8 cellular contexts compared by ENCODE assay signal in the genomic region with DNA sequence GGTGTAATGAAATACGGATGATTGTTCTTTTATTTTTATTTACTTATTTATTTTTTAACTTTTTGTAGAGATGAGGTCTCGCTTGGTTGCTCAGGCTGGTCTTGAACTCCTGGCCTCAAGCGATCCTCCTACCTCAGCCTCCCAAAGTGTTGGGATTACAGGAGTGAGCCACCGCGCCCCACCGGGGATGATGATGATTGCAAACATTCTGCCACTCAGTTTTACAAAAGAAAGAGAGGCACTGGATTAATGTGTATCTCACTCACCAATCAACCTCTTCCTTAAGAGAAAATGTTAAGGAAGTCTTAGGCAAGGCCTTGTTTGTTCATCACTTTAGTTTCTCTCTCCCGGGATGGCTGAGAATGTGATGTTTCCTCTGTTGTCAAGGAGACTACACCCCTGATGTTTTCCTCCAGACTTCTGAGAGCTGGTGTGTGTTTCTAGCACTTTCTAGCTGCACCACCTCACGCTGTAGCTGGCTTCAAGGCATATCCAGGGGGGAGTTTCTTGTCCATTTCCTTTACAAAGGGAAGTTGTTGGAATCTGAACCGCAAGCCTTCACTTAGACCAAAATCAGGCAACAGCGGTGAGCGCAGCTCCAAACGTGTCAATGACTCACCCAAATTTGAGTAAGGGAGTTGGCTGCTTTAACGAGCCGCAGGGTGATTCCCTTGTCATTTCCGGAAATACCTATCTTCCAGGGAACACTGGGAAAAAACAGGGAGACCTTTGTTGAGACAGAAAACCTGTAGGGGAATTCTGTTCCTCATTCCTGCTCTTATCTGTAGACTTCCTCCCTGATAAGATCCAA. TPM values are rescaled to one million over a fixed set of nuclear protein-coding genes. Genes with fewer than 3 reads are reported as not detected.
DNase-seq lines count a peak whose midpoint lies in the region; ATAC-seq and TF ChIP-seq lines count a peak whose summit lies in the region.

No MANE protein-coding gene starts in this region.

- no peak overlapping the region for H4K91ac ChIP-seq in neuronal stem cell (ENCODE audit: low read depth, low read length, poor library complexity)

- TF ChIP-seq CTCF in OCI-LY7 (conservative IDR thresholded peaks at IDR 0.05; ENCODE audit: low read length): no peak

- no peak overlapping the region for H2BK12ac ChIP-seq in neuronal stem cell (ENCODE audit: low read length)

- H3K9me2 ChIP-seq in OCI-LY7 (ENCODE audit: insufficient read depth, low read length): no peaks in the 10 kb centered on the region

- H2AK5ac ChIP-seq in neuronal stem cell (ENCODE audit: low read depth, low read length): no peak overlapping the region

- intact Hi-C loops in OCI-LY7 (cut with micrococcal nuclease; ENCODE audit: unreplicated experiment): loop anchor here (5.0 kb wide), 1 partner anchor 154 kb away; no protein-coding TSS in a partner anchor
- intact Hi-C loops in activated T-helper 2 cell treated with anti-CD3 and anti-CD28 coated beads, Interferon-gamma antibody, Interleukin-2, Interleukin-4, amounts not matched to agents 10 μg/mL and 5 μg/mL and 100 μg/mL, durations not matched to agents 14 hours and 24 hours and 36 hours (cut with micrococcal nuclease): loop anchor here (2.0 to 5.0 kb wide), 3 partner anchors 129 to 1631 kb away; partner anchors contain the start of genes ODAD3, PRKCSH and TNPO2

- peaks cover 48% of the 10 kb centered on the region for H3K4me1 Mint-ChIP-seq in activated T-helper 2 cell treated with anti-CD3 and anti-CD28 coated beads, Interferon-gamma antibody, Interleukin-2, Interleukin-4, amounts not matched to agents 10 μg/mL and 5 μg/mL and 100 μg/mL, durations not matched to agents 14 hours and 24 hours and 36 hours (ENCODE audit: low read depth)

- no CpG with 5 or more reads among the region's 15 CpGs for WGBS in neuronal stem cell (ENCODE audit: extremely low coverage in 2 of 2, insufficient read length in 2 of 2, insufficient replicate concordance in 1 of 2), 2 donors

- BruUV-seq in OCI-LY7 (replicated peaks; lab: Mats Ljungman, UMichigan): TSS peak; percentile 65

- no peak overlapping the region for H3K4ac ChIP-seq in neuronal stem cell (ENCODE audit: low read length)

- peak overlapping the region; percentile 93 for H3K27ac Mint-ChIP-seq in activated T-helper 2 cell treated with anti-CD3 and anti-CD28 coated beads, Interferon-gamma antibody, Interleukin-2, Interleukin-4, amounts not matched to agents 10 μg/mL and 5 μg/mL and 100 μg/mL, durations not matched to agents 14 hours and 24 hours and 36 hours

- H3K4me3 ChIP-seq in OCI-LY7 (ENCODE audit: low read depth, low read length, poor library complexity, severe bottlenecking) (peak overlapping the region; percentile 82), neuronal stem cell (ENCODE audit: low read length in 2 of 2) (peak overlapping the region; percentile 56 to 99)

- H2BK15ac ChIP-seq in neuronal stem cell (ENCODE audit: low read length): no peak overlapping the region

- H4K20me1 ChIP-seq in OCI-LY7 (ENCODE audit: insufficient read depth, low read length): peaks cover 41% of the 10 kb centered on the region

- H3K9me3 Mint-ChIP-seq in activated T-helper 2 cell treated with anti-CD3 and anti-CD28 coated beads, Interferon-gamma antibody, Interleukin-2, Interleukin-4, amounts not matched to agents 10 μg/mL and 5 μg/mL and 100 μg/mL, durations not matched to agents 14 hours and 24 hours and 36 hours: peaks cover 4% of the 10 kb centered on the region

- no peak for ATAC-seq in GM19023 (IDR thresholded peaks at IDR 0.05; ENCODE audit: unreplicated experiment)

- no peak overlapping the region for H3K9ac ChIP-seq in neuronal stem cell (ENCODE audit: low read depth, low read length, poor library complexity)

- H2BK5ac ChIP-seq in neuronal stem cell (ENCODE audit: low read length): no peak overlapping the region

- H3K27me3 ChIP-seq in neuronal stem cell (ENCODE audit: control insufficient read depth in 3 of 3, insufficient read depth in 3 of 3, low read depth in 1 of 3, low read length in 3 of 3): no peaks in the 10 kb centered on the region

- H3K4me1 ChIP-seq in OCI-LY7 (ENCODE audit: insufficient read depth, low read length, poor library complexity, severe bottlenecking): peaks cover 49% of the 10 kb centered on the region
- peaks cover 8 to 9% of the 10 kb centered on the region in 2 donors for H3K4me1 ChIP-seq in neuronal stem cell (ENCODE audit: control insufficient read depth in 2 of 2, insufficient read depth in 1 of 2, low read depth in 1 of 2, low read length in 2 of 2)

- H3K9me3 ChIP-seq in OCI-LY7 (ENCODE audit: low read length) (no peaks in the 10 kb centered on the region), neuronal stem cell (replicated peaks in 1 of 2; ENCODE audit: control insufficient read depth in 2 of 2, insufficient read depth in 1 of 2, low read depth in 1 of 2, low read length in 2 of 2) (no peaks in the 10 kb centered on the region)

- H3K23ac ChIP-seq in neuronal stem cell (ENCODE audit: low read depth, low read length, poor library complexity): no peak overlapping the region

- H3K4me3 Mint-ChIP-seq in activated T-helper 2 cell treated with anti-CD3 and anti-CD28 coated beads, Interferon-gamma antibody, Interleukin-2, Interleukin-4, amounts not matched to agents 10 μg/mL and 5 μg/mL and 100 μg/mL, durations not matched to agents 14 hours and 24 hours and 36 hours (ENCODE audit: low read depth): peak overlapping the region; percentile 97

- no peak overlapping the region for H3K14ac ChIP-seq in neuronal stem cell (ENCODE audit: low read length)

- H3K27ac ChIP-seq in OCI-LY7 (ENCODE audit: low read depth, low read length, poor library complexity, severe bottlenecking): no peak overlapping the region
- peak overlapping the region; percentile 19 for H3K27ac ChIP-seq in neuronal stem cell (replicated peaks; ENCODE audit: low read length)

- H3K27me3 Mint-ChIP-seq in activated T-helper 2 cell treated with anti-CD3 and anti-CD28 coated beads, Interferon-gamma antibody, Interleukin-2, Interleukin-4, amounts not matched to agents 10 μg/mL and 5 μg/mL and 100 μg/mL, durations not matched to agents 14 hours and 24 hours and 36 hours (ENCODE audit: low read depth): no peaks in the 10 kb centered on the region

- POLR2A ChIA-PET in OCI-LY7 (lab: Charles Lee): interaction anchor here (0.6 kb wide), 1 partner anchor 115 kb away, joined by 4 read pairs; no protein-coding TSS in a partner anchor

- no peak overlapping the region for H4K8ac ChIP-seq in neuronal stem cell (ENCODE audit: low read depth, low read length)

- peaks cover 8% of the 10 kb centered on the region for H3K79me1 ChIP-seq in neuronal stem cell (ENCODE audit: low read depth, low read length)

- peak; percentile 91 for DNase-seq in GM04504 (ENCODE audit: low read depth)
- no peak for DNase-seq in OCI-LY7 (ENCODE audit: low spot score)
- peak; percentile 57 for DNase-seq in activated T-helper 2 cell treated with anti-CD3 and anti-CD28 coated beads, Interferon-gamma antibody, Interleukin-2, Interleukin-4, amounts not matched to agents 10 μg/mL and 5 μg/mL and 100 μg/mL, durations not matched to agents 14 hours and 24 hours and 36 hours (ENCODE audit: low spot score)
- peak; percentile 60 for DNase-seq in fibroblast of the conjunctiva (ENCODE audit: low read depth)
- no peak for DNase-seq in neuronal stem cell (ENCODE audit: low spot score)
- no peak for DNase-seq in NCI-H2107 (lab: John Stamatoyannopoulos, UW)
- no peak for DNase-seq in NCI-H2171 (lab: John Stamatoyannopoulos, UW)

- no peak overlapping the region for H3K18ac ChIP-seq in neuronal stem cell (ENCODE audit: low read length)

- H3K4me2 ChIP-seq in OCI-LY7 (ENCODE audit: low read length) (peak overlapping the region; percentile 99), neuronal stem cell (ENCODE audit: insufficient read depth, low read length, poor library complexity, severe bottlenecking) (peak overlapping the region; percentile 60)

- H3K36me3 ChIP-seq in OCI-LY7 (ENCODE audit: insufficient read depth, low read length) (peaks cover 57% of the 10 kb centered on the region), neuronal stem cell (replicated peaks in 1 of 2; ENCODE audit: control insufficient read depth in 2 of 2, insufficient read depth in 2 of 2, low read length in 2 of 2) (peaks cover 33 to 61% of the 10 kb centered on the region in 2 donors)

- H2AFZ ChIP-seq in OCI-LY7 (ENCODE audit: low read length) (no peak overlapping the region), neuronal stem cell (ENCODE audit: low read length) (no peak overlapping the region)

- CTCF ChIA-PET in OCI-LY7 (lab: Charles Lee; ENCODE audit: unreplicated experiment): no interaction called here

- H3K36me3 Mint-ChIP-seq in activated T-helper 2 cell treated with anti-CD3 and anti-CD28 coated beads, Interferon-gamma antibody, Interleukin-2, Interleukin-4, amounts not matched to agents 10 μg/mL and 5 μg/mL and 100 μg/mL, durations not matched to agents 14 hours and 24 hours and 36 hours (ENCODE audit: low read depth): peaks cover 59% of the 10 kb centered on the region

- H3K79me2 ChIP-seq in OCI-LY7 (ENCODE audit: insufficient read depth, low read depth, low read length): peaks cover 61% of the 10 kb centered on the region

- no peak overlapping the region for H2BK120ac ChIP-seq in neuronal stem cell (ENCODE audit: low read depth, low read length)

RNA-seq across cellular contexts. Expression of gene LDLR, which starts 2.3 kb away (rescaled TPM):
- 61.8 and 88.3 TPM in 2 replicates for total RNA-seq in OCI-LY7 (2014; rRNA removed; shearing (Covaris generic))
- total RNA-seq in OCI-LY7 (2022): 99.1 and 101 TPM in 2 replicates
- total RNA-seq in activated T-helper 2 cell treated with anti-CD3 and anti-CD28 coated beads, Interferon-gamma antibody, Interleukin-2, Interleukin-4, amounts not matched to agents 10 μg/mL and 5 μg/mL and 100 μg/mL, durations not matched to agents 14 hours and 24 hours and 36 hours: 138 and 140 TPM in 2 replicates
- polyA plus RNA-seq in neuronal stem cell (2013, experiment 1 of 2): 54.8 TPM
- 55.5 TPM for polyA plus RNA-seq in neuronal stem cell (2013, experiment 2 of 2)

Comparison
In these comparisons a context has a peak if more than half of its experiments do, and no peak if none do; other contexts are left out.
1. DNase-seq: peak in GM04504 (single experiment), activated T-helper 2 cell treated with anti-CD3 and anti-CD28 coated beads, Interferon-gamma antibody, Interleukin-2, Interleukin-4, amounts not matched to agents 10 μg/mL and 5 μg/mL and 100 μg/mL, durations not matched to agents 14 hours and 24 hours and 36 hours (single experiment) and fibroblast of the conjunctiva (single experiment); none in OCI-LY7 (single experiment), neuronal stem cell (single experiment), NCI-H2107 (single experiment) and NCI-H2171 (single experiment).